Comparison of ENCODE assay signal across 18 cellular contexts in genomic region chr16:20291807-20292206, GRCh38. TPM values are rescaled to one million over a fixed set of nuclear protein-coding genes. Genes with fewer than 3 reads are reported as not detected.
DNase-seq lines count a peak whose midpoint lies in the region; ATAC-seq and TF ChIP-seq lines count a peak whose summit lies in the region.
"Had no signal": no experiment of that assay in that cellular context is flagged by ENCODE, and none has a peak within 500 bp of the region (broad histone marks: within the 10 kb centered on the region; RNA-seq: fewer than 3 reads in every experiment).

No MANE protein-coding gene starts in this region.

- no peaks in the 10 kb centered on the region for H3K4me1 ChIP-seq in mesendoderm (ENCODE audit: control insufficient read depth, low read depth, low read length)
- H3K4me1 ChIP-seq: Caco-2 had no signal

- CTCF ChIA-PET in WTC11 (lab: Charles Lee): interaction anchor here (1.0 to 3.6 kb wide), 6 partner anchors 9 to 384 kb away, joined by 3 to 29 read pairs (median 4); no protein-coding TSS in a partner anchor

- WGBS in mesendoderm (ENCODE audit: extremely low coverage, insufficient coverage, low lambda C conversion rate): no CpG with 5 or more reads among the region's 8 CpGs

- no peak overlapping the region for H4K8ac ChIP-seq in mesendoderm (ENCODE audit: low read depth, low read length)

- ATAC-seq in WTC11 (no peak; the same call in 1 of the 2 replicates), HG02973 (IDR thresholded peaks at IDR 0.05; ENCODE audit: unreplicated experiment) (no peak), HG02885 (IDR thresholded peaks at IDR 0.05; ENCODE audit: poor library complexity, unreplicated experiment) (no peak)
- ATAC-seq: GM12878 had no signal

- no peak overlapping the region for H3K23ac ChIP-seq in mesendoderm (ENCODE audit: low read length)

- H4K5ac ChIP-seq in mesendoderm (ENCODE audit: low read length): no peak overlapping the region

- no peak overlapping the region for H2BK15ac ChIP-seq in mesendoderm (replicated peaks; ENCODE audit: low read depth)

- H3K9ac ChIP-seq in mesendoderm (ENCODE audit: low read length): no peak overlapping the region

- H3K27ac Mint-ChIP-seq in WTC11: no peak overlapping the region

- H3K27me3 ChIP-seq in mesendoderm (ENCODE audit: insufficient read depth, low read length, poor library complexity): no peaks in the 10 kb centered on the region
- H3K27me3 ChIP-seq: MG63 had no signal

- H3K36me3 Mint-ChIP-seq in WTC11: no peaks in the 10 kb centered on the region

- no peak for TF ChIP-seq CTCF in WTC11 (IDR thresholded peaks at IDR 0.05)

- no peaks in the 10 kb centered on the region for H3K9me3 Mint-ChIP-seq in WTC11

- H3K36me3 ChIP-seq in mesendoderm (ENCODE audit: control insufficient read depth, insufficient read depth, low read length): no peaks in the 10 kb centered on the region
- H3K36me3 ChIP-seq: MG63 had no signal

- peaks cover 33% of the 10 kb centered on the region for H3K4me1 Mint-ChIP-seq in WTC11

- H3K27ac ChIP-seq in mesendoderm (ENCODE audit: low read depth, low read length): no peak overlapping the region

- H2AK5ac ChIP-seq in mesendoderm (ENCODE audit: low read length): no peak overlapping the region

- POLR2A ChIA-PET in WTC11 (lab: Charles Lee): no interaction called here

- H3K79me1 ChIP-seq in mesendoderm (ENCODE audit: low read length): no peaks in the 10 kb centered on the region

- H3K4me3 ChIP-seq in mesendoderm (ENCODE audit: low read length): no peak overlapping the region
- H3K4me3 ChIP-seq: GM12878, MG63 had no signal

- peaks cover 2% of the 10 kb centered on the region for H3K27me3 Mint-ChIP-seq in WTC11 (ENCODE audit: low read depth)

- H3K18ac ChIP-seq in mesendoderm (ENCODE audit: low read length): no peak overlapping the region

- H3K79me2 ChIP-seq in mesendoderm (ENCODE audit: control insufficient read depth, insufficient read depth, low read length): no peaks in the 10 kb centered on the region

- H2BK120ac ChIP-seq in mesendoderm (ENCODE audit: low read depth, low read length): no peak overlapping the region

- no peak overlapping the region for H3K56ac ChIP-seq in mesendoderm (ENCODE audit: low read length)

- no peak overlapping the region for H3K4ac ChIP-seq in mesendoderm (ENCODE audit: low read depth, low read length)

- peak; percentile 27 for DNase-seq in Ammon's horn (ENCODE audit: low spot score)
- peak; percentile 55 for DNase-seq in NCI-H1105 treated with DMSO at 0.1 percent for 48 hours (lab: John Stamatoyannopoulos, UW)
- peak; percentile 11 for DNase-seq in WTC11 (ENCODE audit: low spot score)
- peak; percentile 29 for DNase-seq in mesendoderm
- no peak for DNase-seq in AG20443 (ENCODE audit: low spot score)
- DNase-seq in OCI-M1 (lab: John Stamatoyannopoulos, UW): no peak
- DNase-seq: Caco-2, KG1, MG63, NCI-H2029, NCI-H446 treated with DMSO at 0.1 percent for 48 hours, NCI-H82, SHP77 treated with DMSO at 0.1 percent for 48 hours had no signal

- H3K4me3 Mint-ChIP-seq in WTC11: no peak overlapping the region

- no peak overlapping the region for H3K4me2 ChIP-seq in mesendoderm (ENCODE audit: low read length)

- no peak overlapping the region for H2BK5ac ChIP-seq in mesendoderm (ENCODE audit: low read length)

TF ChIP-seq in WTC11, 78 proteins besides CTCF, POLR2A, EP300 and RAD21:
- TF ChIP-seq TEAD1 (CRISPR knock-in tag; IDR thresholded peaks at IDR 0.05) (no peak), USF1 (CRISPR knock-in tag; IDR thresholded peaks at IDR 0.05) (no peak), ZNF396 (CRISPR knock-in tag; IDR thresholded peaks at IDR 0.05; ENCODE audit: borderline replicate concordance) (no peak), ATF1 (CRISPR knock-in tag; IDR thresholded peaks at IDR 0.05) (no peak), ZNF416 (CRISPR knock-in tag; IDR thresholded peaks at IDR 0.05) (no peak), CREB1 (CRISPR knock-in tag; IDR thresholded peaks at IDR 0.05) (no peak), ZNF425 (CRISPR knock-in tag; conservative IDR thresholded peaks at IDR 0.05) (no peak), OVOL2 (CRISPR knock-in tag; IDR thresholded peaks at IDR 0.05; ENCODE audit: borderline replicate concordance) (no peak), ZNF232 (CRISPR knock-in tag; IDR thresholded peaks at IDR 0.05) (no peak), ZNF263 (CRISPR knock-in tag; IDR thresholded peaks at IDR 0.05; ENCODE audit: low read depth) (no peak), NFYB (CRISPR knock-in tag; conservative IDR thresholded peaks at IDR 0.05; ENCODE audit: low read depth) (no peak), GTF2I (CRISPR knock-in tag; conservative IDR thresholded peaks at IDR 0.05) (no peak), ARID4B (CRISPR knock-in tag; IDR thresholded peaks at IDR 0.05; ENCODE audit: borderline replicate concordance) (no peak), FOXJ3 (CRISPR knock-in tag; IDR thresholded peaks at IDR 0.05; ENCODE audit: borderline replicate concordance) (no peak)
TF ChIP-seq in WTC11: peak in this region for 0.

RNA-seq across cellular contexts. Expression of gene GP2, which starts 35.5 kb away (rescaled TPM):
- total RNA-seq in WTC11 (2021): 6.0 to 8.3 TPM (median 6.6 TPM) in 3 replicates
- polyA plus RNA-seq in mesendoderm (2013, experiment 1 of 2): not detected
- not detected for polyA plus RNA-seq in mesendoderm (2013, experiment 2 of 2)
- total RNA-seq: A172, Caco-2, G401 had no signal
- polyA plus RNA-seq: GM12878 had no signal

Comparison
In these comparisons a context has a peak if more than half of its experiments do, and no peak if none do; other contexts are left out.
1. DNase-seq: peak in Ammon's horn (single experiment), NCI-H1105 treated with DMSO at 0.1 percent for 48 hours (single experiment), WTC11 (single experiment) and mesendoderm (single experiment); none in AG20443 (single experiment) and OCI-M1 (single experiment).